Comparison of ENCODE assay signal across 11 cellular contexts in the genomic region with DNA sequence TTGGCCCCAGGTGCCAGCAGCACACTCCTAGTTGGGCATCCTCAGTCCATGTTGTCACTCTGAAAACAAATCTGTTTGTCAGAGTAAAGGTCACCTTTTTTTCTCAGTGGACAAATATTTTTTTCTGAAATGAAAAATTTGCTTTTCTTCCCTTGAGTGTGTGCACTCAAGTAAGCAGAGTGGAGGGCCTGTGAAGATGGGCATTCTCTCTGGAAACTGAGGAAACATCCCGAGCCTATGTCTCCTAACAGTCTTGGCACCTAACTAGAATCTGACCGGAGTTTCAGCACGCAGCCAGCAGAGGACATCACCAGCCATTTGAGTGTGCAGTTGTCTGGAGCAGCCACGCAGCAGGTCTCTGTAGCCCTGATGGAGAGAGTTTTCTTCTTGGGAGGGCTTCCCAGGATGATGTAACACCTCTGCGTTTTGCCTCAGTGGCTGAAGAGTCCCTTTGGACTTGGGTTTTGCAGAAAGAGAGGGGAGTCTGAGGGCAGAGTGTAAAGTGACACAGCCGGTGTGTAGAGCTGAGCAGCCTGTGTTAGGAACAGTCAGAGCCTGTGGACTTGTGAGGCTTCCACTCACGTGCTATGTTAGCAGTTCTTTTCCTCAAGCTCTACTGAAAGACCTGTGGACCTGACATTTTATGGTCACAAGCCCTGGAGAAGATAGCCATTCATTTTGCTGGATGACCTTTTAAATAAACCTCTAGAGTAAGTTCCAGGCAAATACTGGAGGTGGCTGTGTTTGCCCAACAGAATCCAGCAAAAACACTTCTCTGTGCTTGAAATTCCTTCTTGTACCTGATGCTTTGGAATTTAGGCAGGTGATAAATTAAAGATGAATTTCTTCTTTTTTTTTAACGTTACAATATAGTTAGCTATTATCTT. TPM values are rescaled to one million over a fixed set of nuclear protein-coding genes. Genes with fewer than 3 reads are reported as not detected.
DNase-seq lines count a peak whose midpoint lies in the region; ATAC-seq and TF ChIP-seq lines count a peak whose summit lies in the region.
"Had no signal": no experiment of that assay in that cellular context is flagged by ENCODE, and none has a peak within 500 bp of the region (broad histone marks: within the 10 kb centered on the region; RNA-seq: fewer than 3 reads in every experiment).

No MANE protein-coding gene starts in this region.

- 27 to 37% methylated on average over 7 to 8 of the region's 8 CpGs for WGBS in body of pancreas, 2 donors
- WGBS in stomach, 5 donors = 33 to 56% (median 37%) methylated on average over 8 of the region's 8 CpGs

- peak overlapping the region; percentile 3 to 48 (median 34) for H3K27ac ChIP-seq in body of pancreas
- H3K27ac ChIP-seq in iPS-20b (ENCODE audit: low read length) = no peak overlapping the region
- peak overlapping the region; percentile 47 to 85 (median 71) for H3K27ac ChIP-seq in stomach
- H3K27ac ChIP-seq in OCI-LY7 (ENCODE audit: low read depth, low read length, poor library complexity, severe bottlenecking) = no peak overlapping the region

- H3K4me3 ChIP-seq in body of pancreas = no peak overlapping the region
- no peak overlapping the region for H3K4me3 ChIP-seq in iPS-20b (ENCODE audit: low read length)
- H3K4me3 ChIP-seq in stomach = no peak overlapping the region
- H3K4me3 ChIP-seq in OCI-LY7 (ENCODE audit: low read depth, low read length, poor library complexity, severe bottlenecking) = no peak overlapping the region

- BruUV-seq in OCI-LY7 (replicated peaks; lab: Mats Ljungman, UMichigan) = no TSS peak

- DNase-seq in HFFc6 = no peak
- DNase-seq in body of pancreas = peak in 2 of 4 donors; percentile 43 to 48
- DNase-seq in stomach = no peak
- DNase-seq in OCI-LY7 (ENCODE audit: low spot score) = no peak
- DNase-seq in GM10266 (ENCODE audit: extremely low spot score) = no peak
- DNase-seq: activated B cell treated with CpG ODN at 0.5 μM for 24 hours, NCI-H2029 treated with DMSO at 0.1 percent for 48 hours, occipital lobe had no signal

- no peaks in the 10 kb centered on the region for H3K9me3 ChIP-seq in body of pancreas
- no peaks in the 10 kb centered on the region for H3K9me3 ChIP-seq in iPS-20b (ENCODE audit: insufficient read depth, low read depth, low read length)
- no peaks in the 10 kb centered on the region for H3K9me3 ChIP-seq in stomach
- H3K9me3 ChIP-seq in OCI-LY7 (ENCODE audit: low read length) = no peaks in the 10 kb centered on the region

- ATAC-seq in body of pancreas = no peak
- no peak for ATAC-seq in HG03045 (IDR thresholded peaks at IDR 0.05; ENCODE audit: unreplicated experiment)
- no peak for ATAC-seq in HG02981 (IDR thresholded peaks at IDR 0.05; ENCODE audit: unreplicated experiment)

- peaks cover 90% of the 10 kb centered on the region for H3K4me1 Mint-ChIP-seq in HFFc6 (ENCODE audit: low read depth)

- POLR2A ChIA-PET in OCI-LY7 (lab: Charles Lee) = no interaction called here

- no peaks in the 10 kb centered on the region for H3K79me2 ChIP-seq in OCI-LY7 (ENCODE audit: insufficient read depth, low read depth, low read length)

- no peaks in the 10 kb centered on the region for H3K27me3 Mint-ChIP-seq in HFFc6 (ENCODE audit: insufficient read depth)
- H3K27me3 Mint-ChIP-seq: activated B cell treated with CpG ODN at 0.5 μM for 24 hours had no signal

- H3K4me2 ChIP-seq in OCI-LY7 (ENCODE audit: low read length) = no peak overlapping the region

- H3K36me3 Mint-ChIP-seq in HFFc6 (ENCODE audit: low read depth) = peaks cover 8% of the 10 kb centered on the region; the same call in 1 of the 2 replicates

- H3K4me3 Mint-ChIP-seq in HFFc6 = 0 out of 2 replicates have a peak overlapping the region, but pooled peaks have one; percentile 22
- H3K4me3 Mint-ChIP-seq: activated B cell treated with CpG ODN at 0.5 μM for 24 hours had no signal

- no peak overlapping the region for H2AFZ ChIP-seq in OCI-LY7 (ENCODE audit: low read length)

- intact Hi-C loops in body of pancreas (cut with DNase I) = loop anchor here (5.0 kb wide), 1 partner anchor 37 kb away; no protein-coding TSS in a partner anchor
- intact Hi-C loops in stomach (cut with DNase I; ENCODE audit: low total_unique reads) = no loop called here
- intact Hi-C loops in OCI-LY7 (cut with micrococcal nuclease; ENCODE audit: unreplicated experiment) = no loop called here

- peak overlapping the region; percentile 30; the same call in 1 of the 2 replicates for H3K9ac ChIP-seq in iPS-20b (ENCODE audit: low read depth, low read length)

- H3K36me3 ChIP-seq in body of pancreas (replicated peaks in 1 of 2; ENCODE audit: insufficient read depth in 1 of 2, low read depth in 2 of 2) = no peaks in the 10 kb centered on the region
- no peaks in the 10 kb centered on the region for H3K36me3 ChIP-seq in iPS-20b (ENCODE audit: insufficient read depth, low read depth, low read length)
- H3K36me3 ChIP-seq in stomach = peaks cover 3 to 16% (median 8%) of the 10 kb centered on the region in 4 donors
- H3K36me3 ChIP-seq in OCI-LY7 (ENCODE audit: insufficient read depth, low read length) = no peaks in the 10 kb centered on the region

- H3K27me3 ChIP-seq in body of pancreas (no peaks in the 10 kb centered on the region), iPS-20b (ENCODE audit: insufficient read depth, low read length) (no peaks in the 10 kb centered on the region), stomach (no peaks in the 10 kb centered on the region)

- peaks cover 78% of the 10 kb centered on the region for H3K4me1 ChIP-seq in body of pancreas
- no peaks in the 10 kb centered on the region; the same call in 1 of the 2 replicates for H3K4me1 ChIP-seq in iPS-20b (ENCODE audit: insufficient read depth, low read length)
- peaks cover 68 to 98% (median 83%) of the 10 kb centered on the region in 4 donors for H3K4me1 ChIP-seq in stomach
- peaks cover 2% of the 10 kb centered on the region for H3K4me1 ChIP-seq in OCI-LY7 (ENCODE audit: insufficient read depth, low read length, poor library complexity, severe bottlenecking)

- H3K27ac Mint-ChIP-seq in HFFc6 = peak overlapping the region; percentile 12; the same call in 1 of the 2 replicates
- H3K27ac Mint-ChIP-seq: activated B cell treated with CpG ODN at 0.5 μM for 24 hours had no signal

- peak; percentile 33 for TF ChIP-seq CTCF in HFFc6 (IDR thresholded peaks at IDR 0.05)
- peak in 3 of 7 experiments; percentile 19 to 29 (median 21) for TF ChIP-seq CTCF in body of pancreas (IDR thresholded peaks at IDR 0.05)
- TF ChIP-seq CTCF in stomach (IDR thresholded peaks at IDR 0.05) = peak in 2 of 7 experiments; percentile 9
- no peak for TF ChIP-seq CTCF in OCI-LY7 (conservative IDR thresholded peaks at IDR 0.05; ENCODE audit: low read length)
- no peak for TF ChIP-seq CTCF in GM10266 (IDR thresholded peaks at IDR 0.05; ENCODE audit: control insufficient read depth, insufficient read depth, low read depth, missing control alignments)

- H3K9me2 ChIP-seq in OCI-LY7 (ENCODE audit: insufficient read depth, low read length) = no peaks in the 10 kb centered on the region

- TF ChIP-seq POLR2A in body of pancreas (IDR thresholded peaks at IDR 0.05) (no peak), stomach (IDR thresholded peaks at IDR 0.05) (no peak)

- no peak for TF ChIP-seq EP300 in stomach (IDR thresholded peaks at IDR 0.05)

- H4K20me1 ChIP-seq in OCI-LY7 (ENCODE audit: insufficient read depth, low read length) = no peaks in the 10 kb centered on the region

- CTCF ChIA-PET in OCI-LY7 (lab: Charles Lee; ENCODE audit: unreplicated experiment) = no interaction called here

- H3K9me3 Mint-ChIP-seq in HFFc6 = no peaks in the 10 kb centered on the region
- H3K9me3 Mint-ChIP-seq: activated B cell treated with CpG ODN at 0.5 μM for 24 hours had no signal

RNA-seq across cellular contexts. Expression of gene ABHD2, which starts 51.6 kb away (rescaled TPM):
- 10 to 100 TPM; 43.1 to 63.5 (median 51.8) TPM for total RNA-seq in HFFc6 (2021; fragmentation: NEBNext Ultra II Directional; extraction: Animal tissue kit (Norgen Biotek cat#: 25700))
- total RNA-seq in body of pancreas (100 to 1,000 TPM in 1 of 2 donors, 10 to 100 TPM in 1; 50.8 to 136 TPM), stomach (100 to 1,000 TPM in 4 of 5 donors, 10 to 100 TPM in 1; 16.5 to 192 (median 148) TPM), OCI-LY7 (2022) (22.8 and 30.3 TPM in 2 replicates)
- 10 to 100 TPM in 1 of 3 donors, 1 to 10 TPM in 2; 5.1 to 16.9 (median 8.9) TPM for polyA plus RNA-seq in stomach
- total RNA-seq in OCI-LY7 (2014; rRNA removed; shearing (Covaris generic)) = 12.6 and 16.1 TPM in 2 replicates

Comparison
In these comparisons a context has a peak if more than half of its experiments do, and no peak if none do; other contexts are left out.
1. H3K27ac ChIP-seq: peak in body of pancreas (4 of 4) and stomach (5 of 5); none in iPS-20b (single experiment) and OCI-LY7 (single experiment).